Comparison of ENCODE assay signal across 17 cellular contexts in the genomic region with DNA sequence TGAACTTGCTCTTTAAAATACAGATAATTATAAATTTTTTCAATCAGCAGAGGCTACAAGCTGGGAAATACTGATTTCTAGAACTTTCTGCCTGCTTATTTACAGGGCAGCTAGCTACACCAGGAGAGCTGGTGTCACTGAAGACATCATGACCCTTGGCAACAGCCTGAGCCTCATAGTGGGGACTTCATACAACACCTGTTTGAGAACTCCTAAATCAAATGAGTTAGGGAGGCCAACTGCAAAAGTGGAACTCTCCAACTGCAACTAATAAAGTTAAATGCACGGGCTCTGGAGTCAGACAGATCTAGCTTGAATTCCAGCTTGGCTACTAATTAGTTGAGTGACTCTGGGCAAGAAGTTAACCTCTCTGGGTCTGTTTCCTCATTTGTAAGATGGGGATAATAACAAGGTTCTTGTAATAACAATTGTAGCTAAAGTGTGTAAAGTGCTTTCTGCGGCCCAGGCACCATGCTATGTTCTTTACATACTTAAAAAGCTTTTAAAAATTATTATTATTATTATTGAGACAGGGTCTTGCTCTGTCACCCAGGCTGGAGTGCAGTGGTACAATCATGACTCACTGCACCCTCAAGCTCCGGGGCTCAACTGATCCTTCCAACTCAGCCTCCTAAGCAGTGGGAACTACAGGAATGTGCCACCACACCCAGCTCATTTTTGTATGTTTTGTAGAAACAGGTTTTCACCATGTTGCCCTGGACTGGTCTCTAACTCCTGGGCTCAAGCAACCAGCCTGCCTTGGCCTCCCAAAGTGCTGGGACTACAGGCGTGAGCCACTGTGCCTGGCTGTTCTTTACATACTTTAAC. TPM values are rescaled to one million over a fixed set of nuclear protein-coding genes. Genes with fewer than 3 reads are reported as not detected.
DNase-seq lines count a peak whose midpoint lies in the region; ATAC-seq and TF ChIP-seq lines count a peak whose summit lies in the region.
"Had no signal": no experiment of that assay in that cellular context is flagged by ENCODE, and none has a peak within 500 bp of the region (broad histone marks: within the 10 kb centered on the region; RNA-seq: fewer than 3 reads in every experiment).

No MANE protein-coding gene starts in this region.

- no peaks in the 10 kb centered on the region for H3K4me1 Mint-ChIP-seq in stimulated activated memory B cell treated with anti-CD40 and anti-IgM and Interleukin-4, amounts not matched to agents 10 μg/mL and 1 μg/mL and 100 μg/mL, for 72 hours
- peaks cover 0 to 8% (median 0%) of the 10 kb centered on the region in 7 donors for H3K4me1 Mint-ChIP-seq in naive thymus-derived CD4-positive, alpha-beta T cell
- H3K4me1 Mint-ChIP-seq: activated naive CD8-positive, alpha-beta T cell treated with anti-CD3 and anti-CD28 coated beads, Interleukin-2, amount 50 U/mL, for 24 hours; memory B cell had no signal

- POLR2A ChIA-PET in PC-3 (lab: Charles Lee; ENCODE audit: unreplicated experiment), result no interaction called here
- POLR2A ChIA-PET in naive thymus-derived CD4-positive, alpha-beta T cell (lab: Charles Lee), result no interaction called here

- H3K4me2 ChIP-seq in PC-3 (ENCODE audit: low read length) (peak overlapping the region; percentile 46), osteoblast (ENCODE audit: insufficient read depth, low read length) (peak overlapping the region; percentile 29)

- TF ChIP-seq CTCF in PC-3 (conservative IDR thresholded peaks at IDR 0.05; ENCODE audit: low read depth, low read length) (no peak), esophagus squamous epithelium (IDR thresholded peaks at IDR 0.05) (no peak), osteoblast (IDR thresholded peaks at IDR 0.05; ENCODE audit: extremely low read depth, low read depth, low read length) (no peak)

- H3K4me3 Mint-ChIP-seq in stimulated activated memory B cell treated with anti-CD40 and anti-IgM and Interleukin-4, amounts not matched to agents 10 μg/mL and 1 μg/mL and 100 μg/mL, for 72 hours, result no peak overlapping the region
- H3K4me3 Mint-ChIP-seq in naive thymus-derived CD4-positive, alpha-beta T cell, result no peak overlapping the region
- H3K4me3 Mint-ChIP-seq: activated naive CD8-positive, alpha-beta T cell treated with anti-CD3 and anti-CD28 coated beads, Interleukin-2, amount 50 U/mL, for 24 hours; memory B cell; T-helper 1 cell treated with Interleukin-12 subunit alpha and Interleukin-12 subunit beta and Interleukin-4 antibody, amounts not matched to agents 30 μg/mL and 1 μg/mL, for 36 hours had no signal

- TF ChIP-seq POLR2A in esophagus squamous epithelium (IDR thresholded peaks at IDR 0.05), result no peak

- H3K9me3 ChIP-seq in PC-3 (ENCODE audit: low read length) (no peaks in the 10 kb centered on the region), esophagus squamous epithelium (no peaks in the 10 kb centered on the region), osteoblast (ENCODE audit: low read depth, low read length) (no peaks in the 10 kb centered on the region)
- H3K9me3 ChIP-seq in naive thymus-derived CD4-positive, alpha-beta T cell (ENCODE audit: control insufficient read depth in 2 of 3, low read length in 3 of 3), result no peaks in the 10 kb centered on the region
- H3K9me3 ChIP-seq: pancreas had no signal

- no peaks in the 10 kb centered on the region for H4K20me1 ChIP-seq in PC-3 (ENCODE audit: low read length)
- H4K20me1 ChIP-seq in osteoblast (ENCODE audit: insufficient read depth, low read length), result no peaks in the 10 kb centered on the region

- no peak overlapping the region for H3K27ac Mint-ChIP-seq in stimulated activated memory B cell treated with anti-CD40 and anti-IgM and Interleukin-4, amounts not matched to agents 10 μg/mL and 1 μg/mL and 100 μg/mL, for 72 hours
- H3K27ac Mint-ChIP-seq in naive thymus-derived CD4-positive, alpha-beta T cell, result no peak overlapping the region
- H3K27ac Mint-ChIP-seq: activated naive CD8-positive, alpha-beta T cell treated with anti-CD3 and anti-CD28 coated beads, Interleukin-2, amount 50 U/mL, for 24 hours; memory B cell; T-helper 1 cell treated with Interleukin-12 subunit alpha and Interleukin-12 subunit beta and Interleukin-4 antibody, amounts not matched to agents 30 μg/mL and 1 μg/mL, for 36 hours had no signal

- no peaks in the 10 kb centered on the region for H3F3A ChIP-seq in PC-3 (ENCODE audit: low read length, unreplicated experiment)

- H3K27ac ChIP-seq in PC-3 (ENCODE audit: low read length) (no peak overlapping the region; the same call in 1 of the 2 replicates), esophagus squamous epithelium (peak overlapping the region; percentile 42 to 77 (median 74)), osteoblast (ENCODE audit: low read depth, low read length) (peak overlapping the region; percentile 58)
- H3K27ac ChIP-seq in naive thymus-derived CD4-positive, alpha-beta T cell (ENCODE audit: low read depth, low read length), result no peak overlapping the region
- H3K27ac ChIP-seq: pancreas had no signal

- H2AFZ ChIP-seq in PC-3 (ENCODE audit: low read length) (no peak overlapping the region), osteoblast (ENCODE audit: low read length) (no peak overlapping the region)

- H3K4me3 ChIP-seq in PC-3 (ENCODE audit: low read length) (no peak overlapping the region), esophagus squamous epithelium (no peak overlapping the region), osteoblast (ENCODE audit: insufficient read depth, low read length) (no peak overlapping the region)
- H3K4me3 ChIP-seq in naive thymus-derived CD4-positive, alpha-beta T cell (ENCODE audit: low read length), result no peak overlapping the region
- H3K4me3 ChIP-seq: pancreas had no signal

- H3K36me3 ChIP-seq in PC-3 (ENCODE audit: low read depth, low read length), result no peaks in the 10 kb centered on the region; the same call in 1 of the 2 replicates
- peaks cover 2 to 54% (median 7%) of the 10 kb centered on the region in 3 donors for H3K36me3 ChIP-seq in esophagus squamous epithelium
- peaks cover 20% of the 10 kb centered on the region for H3K36me3 ChIP-seq in osteoblast (ENCODE audit: insufficient read depth, low read length)
- peaks cover 0 to 81% (median 0%) of the 10 kb centered on the region in 3 experiments for H3K36me3 ChIP-seq in naive thymus-derived CD4-positive, alpha-beta T cell (ENCODE audit: control insufficient read depth in 2 of 3, insufficient read depth in 3 of 3, low read length in 3 of 3)

- no peaks in the 10 kb centered on the region for H3K9me3 Mint-ChIP-seq in stimulated activated memory B cell treated with anti-CD40 and anti-IgM and Interleukin-4, amounts not matched to agents 10 μg/mL and 1 μg/mL and 100 μg/mL, for 72 hours
- no peaks in the 10 kb centered on the region for H3K9me3 Mint-ChIP-seq in naive thymus-derived CD4-positive, alpha-beta T cell
- H3K9me3 Mint-ChIP-seq: activated naive CD8-positive, alpha-beta T cell treated with anti-CD3 and anti-CD28 coated beads, Interleukin-2, amount 50 U/mL, for 24 hours; memory B cell; T-helper 1 cell treated with Interleukin-12 subunit alpha and Interleukin-12 subunit beta and Interleukin-4 antibody, amounts not matched to agents 30 μg/mL and 1 μg/mL, for 36 hours had no signal

- H3K9me2 ChIP-seq in PC-3 (replicated peaks; ENCODE audit: low read length), result no peaks in the 10 kb centered on the region

- no peak overlapping the region for H3K9ac ChIP-seq in PC-3 (ENCODE audit: low read length)

- peak; percentile 79 for DNase-seq in EH (ENCODE audit: low read depth)
- peak; percentile 52 for DNase-seq in PC-3
- no peak for DNase-seq in esophagus squamous epithelium (lab: John Stamatoyannopoulos, UW)
- peak; percentile 80 for DNase-seq in osteoblast (ENCODE audit: insufficient read length, low spot score, missing footprints)
- DNase-seq in effector CD8-positive, alpha-beta T cell (lab: John Stamatoyannopoulos, UW), result no peak
- DNase-seq in naive thymus-derived CD4-positive, alpha-beta T cell, result no peak
- no peak for DNase-seq in nucleus accumbens (lab: John Stamatoyannopoulos, UW)
- DNase-seq: activated CD4-positive, alpha-beta T cell treated with anti-CD3 and anti-CD28 coated beads for 1 hour; activated naive CD8-positive, alpha-beta T cell treated with anti-CD3 and anti-CD28 coated beads, Interleukin-2, amount 50 U/mL, for 24 hours; activated T-cell treated with anti-CD3 and anti-CD28 coated beads, Interleukin-2, amount 50 U/mL, for 1 hour; Kasumi-1; NCI-H1694 treated with DMSO at 0.1 percent for 48 hours; NCI-H524 had no signal

- H3K4me1 ChIP-seq in PC-3 (ENCODE audit: insufficient read depth, low read length) (peaks cover 13% of the 10 kb centered on the region), esophagus squamous epithelium (peaks cover 5 to 41% (median 20%) of the 10 kb centered on the region in 3 donors), osteoblast (ENCODE audit: insufficient read depth, low read length) (peaks cover 25% of the 10 kb centered on the region)
- H3K4me1 ChIP-seq in naive thymus-derived CD4-positive, alpha-beta T cell (ENCODE audit: control insufficient read depth in 2 of 2, insufficient read depth in 2 of 2, low read length in 2 of 2), result no peaks in the 10 kb centered on the region
- H3K4me1 ChIP-seq: pancreas had no signal

- H3K36me3 Mint-ChIP-seq in stimulated activated memory B cell treated with anti-CD40 and anti-IgM and Interleukin-4, amounts not matched to agents 10 μg/mL and 1 μg/mL and 100 μg/mL, for 72 hours, result peaks cover 73% of the 10 kb centered on the region
- peaks cover 0 to 47% (median 4%) of the 10 kb centered on the region in 5 donors for H3K36me3 Mint-ChIP-seq in naive thymus-derived CD4-positive, alpha-beta T cell

- ATAC-seq in PC-3, result peak; percentile 43
- no peak for ATAC-seq in stimulated activated memory B cell treated with anti-CD40 and anti-IgM and Interleukin-4, amounts not matched to agents 10 μg/mL and 1 μg/mL and 100 μg/mL, for 72 hours
- ATAC-seq in naive thymus-derived CD4-positive, alpha-beta T cell, result no peak
- ATAC-seq: activated naive CD8-positive, alpha-beta T cell treated with anti-CD3 and anti-CD28 coated beads, Interleukin-2, amount 50 U/mL, for 24 hours; pancreas had no signal

- 47 to 66% methylated on average over 4 of the region's 4 CpGs for WGBS in esophagus squamous epithelium, 2 donors

- H3K27me3 Mint-ChIP-seq in stimulated activated memory B cell treated with anti-CD40 and anti-IgM and Interleukin-4, amounts not matched to agents 10 μg/mL and 1 μg/mL and 100 μg/mL, for 72 hours, result no peaks in the 10 kb centered on the region
- H3K27me3 Mint-ChIP-seq in naive thymus-derived CD4-positive, alpha-beta T cell, result no peaks in the 10 kb centered on the region
- H3K27me3 Mint-ChIP-seq: activated naive CD8-positive, alpha-beta T cell treated with anti-CD3 and anti-CD28 coated beads, Interleukin-2, amount 50 U/mL, for 24 hours; memory B cell had no signal

- H3K27me3 ChIP-seq in PC-3 (ENCODE audit: low read length), result no peaks in the 10 kb centered on the region
- H3K27me3 ChIP-seq in esophagus squamous epithelium, result no peaks in the 10 kb centered on the region
- no peaks in the 10 kb centered on the region for H3K27me3 ChIP-seq in osteoblast (ENCODE audit: insufficient read depth, low read length)
- H3K27me3 ChIP-seq in naive thymus-derived CD4-positive, alpha-beta T cell (ENCODE audit: control insufficient read depth in 2 of 2, insufficient read depth in 2 of 2, low read length in 2 of 2), result no peaks in the 10 kb centered on the region
- H3K27me3 ChIP-seq: pancreas had no signal

- no TSS peak for BruUV-seq in PC-3 (replicated peaks; lab: Mats Ljungman, UMichigan)

- H3K79me2 ChIP-seq in PC-3 (ENCODE audit: low read length), result no peaks in the 10 kb centered on the region
- H3K79me2 ChIP-seq in osteoblast (ENCODE audit: insufficient read depth, low read length), result no peaks in the 10 kb centered on the region

- intact Hi-C loops in PC-3 (cut with micrococcal nuclease), result no loop called here
- intact Hi-C loops in esophagus squamous epithelium (cut with DNase I), result no loop called here
- intact Hi-C loops in naive thymus-derived CD4-positive, alpha-beta T cell (cut with micrococcal nuclease), result no loop called here

- CTCF ChIA-PET in PC-3 (lab: Charles Lee), result no interaction called here
- CTCF ChIA-PET in naive thymus-derived CD4-positive, alpha-beta T cell (lab: Charles Lee), result interaction anchor here (0.6 to 1.3 kb wide), 4 partner anchors 19 to 97 kb away, joined by 3 to 6 read pairs (median 3); no protein-coding TSS in a partner anchor

RNA-seq across cellular contexts. Expression of gene VAC14, which starts 33.4 kb away (rescaled TPM):
- total RNA-seq in PC-3 (2014; rRNA removed) (65.5 and 66.4 TPM in 2 replicates), esophagus squamous epithelium (10 to 100 TPM; 18.6 to 32.2 (median 25.9) TPM), osteoblast (72.7 and 83.7 TPM in 2 replicates)
- 10 to 100 TPM; 36.7 to 47.1 (median 45.9) TPM for total RNA-seq in naive thymus-derived CD4-positive, alpha-beta T cell
- 10 to 100 TPM; 29.2 to 61.2 TPM for polyA plus RNA-seq in naive thymus-derived CD4-positive, alpha-beta T cell

Comparison
In these comparisons a context has a peak if more than half of its experiments do, and no peak if none do; other contexts are left out.
1. DNase-seq: peak in EH (single experiment), PC-3 (single experiment) and osteoblast (single experiment); none in esophagus squamous epithelium (single experiment), effector CD8-positive, alpha-beta T cell (single experiment), naive thymus-derived CD4-positive, alpha-beta T cell (0 of 9) and nucleus accumbens (0 of 56).
2. H3K27ac ChIP-seq: peak in esophagus squamous epithelium (4 of 4) and osteoblast (single experiment); none in PC-3 (single experiment) and naive thymus-derived CD4-positive, alpha-beta T cell (single experiment).